In the genomic region with DNA sequence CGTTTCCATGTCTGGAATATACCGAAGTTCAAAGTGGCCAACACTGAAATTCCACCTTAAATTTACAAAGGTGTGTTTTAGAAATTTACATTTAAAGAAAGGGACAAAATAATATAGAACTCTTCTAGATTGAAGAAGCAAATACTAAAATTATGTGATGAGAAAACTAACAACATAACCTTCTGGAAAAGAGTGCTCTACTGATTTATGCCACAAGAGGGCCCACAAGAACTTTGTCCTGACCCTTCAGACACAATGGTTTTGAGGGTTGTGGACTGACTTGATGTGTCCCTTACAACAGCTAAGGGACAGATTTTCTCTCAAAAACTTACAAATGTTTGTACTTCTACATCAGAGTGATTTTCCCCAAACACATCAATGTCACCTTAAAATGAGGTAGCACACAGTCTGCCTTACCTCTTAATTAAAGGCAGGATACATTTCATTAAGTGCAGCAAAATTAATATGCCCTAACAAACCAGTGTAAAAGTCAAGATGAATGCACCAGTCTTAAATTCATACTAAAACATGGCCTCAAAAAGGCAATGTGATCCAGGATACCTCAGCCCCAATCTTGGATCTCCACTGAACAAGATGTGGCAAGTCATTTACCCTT, we compare ENCODE assay signal across 7 cellular contexts. TPM values are rescaled to one million over a fixed set of nuclear protein-coding genes. Genes with fewer than 3 reads are reported as not detected.
DNase-seq lines count a peak whose midpoint lies in the region; ATAC-seq, FAIRE-seq and TF ChIP-seq lines count a peak whose summit lies in the region.

No MANE protein-coding gene starts in this region.

- H2AFZ ChIP-seq in mammary epithelial cell (ENCODE audit: low read depth, low read length), result no peak overlapping the region
- H2AFZ ChIP-seq in keratinocyte (ENCODE audit: control insufficient read depth, low read length), result no peak overlapping the region

- FAIRE-seq in G401.6 (lab: Jason Lieb, UNC) (peak; percentile 93), keratinocyte (lab: Jason Lieb, UNC) (peak; percentile 72)

- peaks cover under 1% of the 10 kb centered on the region for H3K79me2 ChIP-seq in mammary epithelial cell (ENCODE audit: insufficient read depth, low read length)
- H3K79me2 ChIP-seq in keratinocyte (ENCODE audit: control insufficient read depth, insufficient read depth, low read length), result no peaks in the 10 kb centered on the region

- H3K9ac ChIP-seq in mammary epithelial cell (ENCODE audit: insufficient read depth, low read length) (no peak overlapping the region), keratinocyte (ENCODE audit: control insufficient read depth, extremely low read depth, insufficient read depth, low read length) (no peak overlapping the region)

- no TSS peak for BruUV-seq in mammary epithelial cell (replicated peaks; lab: Mats Ljungman, UMichigan)

- ATAC-seq in GM21528 (IDR thresholded peaks at IDR 0.05; ENCODE audit: low FRiP score, unreplicated experiment) (peak; percentile 76), SK-N-SH treated with all-trans-retinoic acid at 6 μM for 48 hours (peak; percentile 94)

- intact Hi-C loops in mammary epithelial cell (cut with micrococcal nuclease), result loop anchor here (1.0 kb wide), 2 partner anchors 35 to 78 kb away; no protein-coding TSS in a partner anchor

- TF ChIP-seq CTCF in LNCaP clone FGC (IDR thresholded peaks at IDR 0.05; ENCODE audit: control insufficient read depth, extremely low read depth, insufficient read depth), result peak; percentile 73
- TF ChIP-seq CTCF in mammary epithelial cell (conservative IDR thresholded peaks at IDR 0.05 in 1 of 2, IDR thresholded peaks at IDR 0.05 in 1 of 2; ENCODE audit: extremely low read depth in 1 of 2, insufficient read depth in 1 of 2, low read depth in 1 of 2, low read length in 2 of 2), result peak; percentile 73 to 81
- TF ChIP-seq CTCF in keratinocyte (optimal IDR thresholded peaks at IDR 0.05 in 1 of 3, IDR thresholded peaks at IDR 0.05 in 1 of 3, conservative IDR thresholded peaks at IDR 0.05 in 1 of 3; ENCODE audit: extremely low read depth in 1 of 3, insufficient read depth in 2 of 3, low read length in 3 of 3), result peak; percentile 60 to 83 (median 73)

- H3K9me3 ChIP-seq in mammary epithelial cell (replicated peaks; ENCODE audit: insufficient read depth, low read length), result no peaks in the 10 kb centered on the region
- H3K9me3 ChIP-seq in keratinocyte (ENCODE audit: control insufficient read depth, low read depth, low read length), result no peaks in the 10 kb centered on the region

- H3K4me1 ChIP-seq in mammary epithelial cell (ENCODE audit: insufficient read depth, low read length) (no peaks in the 10 kb centered on the region), keratinocyte (ENCODE audit: control insufficient read depth, extremely low read depth, insufficient read depth, low read length) (no peaks in the 10 kb centered on the region)

- H3K36me3 ChIP-seq in mammary epithelial cell (ENCODE audit: insufficient read depth, low read length) (peaks cover 16% of the 10 kb centered on the region), keratinocyte (ENCODE audit: control insufficient read depth in 2 of 2, extremely low read depth in 1 of 2, insufficient read depth in 2 of 2, low read length in 2 of 2) (peaks cover 3 to 4% of the 10 kb centered on the region in 2 experiments)

- CTCF ChIA-PET in mammary epithelial cell (lab: Charles Lee; ENCODE audit: low non-redundant PET), result no interaction called here

- H4K20me1 ChIP-seq in mammary epithelial cell (ENCODE audit: insufficient read depth, low read length) (no peaks in the 10 kb centered on the region), keratinocyte (ENCODE audit: control insufficient read depth, extremely low read depth, insufficient read depth, low read length) (peaks cover 1% of the 10 kb centered on the region)

- WGBS in mammary epithelial cell (ENCODE audit: low coverage, missing lambda C conversion rate), result 50% methylated on average over 2 of the region's 2 CpGs

- no peaks in the 10 kb centered on the region for H3K27me3 ChIP-seq in mammary epithelial cell (ENCODE audit: insufficient read depth, low read length)
- no peaks in the 10 kb centered on the region for H3K27me3 ChIP-seq in keratinocyte (ENCODE audit: control insufficient read depth, extremely low read depth, insufficient read depth, low read length)

- peak; percentile 15 for DNase-seq in LNCaP clone FGC (ENCODE audit: low read depth)
- peak; percentile 50 for DNase-seq in mammary epithelial cell
- DNase-seq in keratinocyte (ENCODE audit: low read depth, low spot score), result peak; percentile 11
- DNase-seq in stimulated activated CD8-positive, alpha-beta memory T cell treated with anti-CD3 and anti-CD28 coated beads, Interleukin-15, amount 100 ng/mL, for 1 hour (ENCODE audit: low read depth), result peak; percentile 17

- no peaks in the 10 kb centered on the region for H3K9me1 ChIP-seq in keratinocyte (ENCODE audit: control insufficient read depth, extremely low read depth, insufficient read depth, low read length)

- H3K4me2 ChIP-seq in mammary epithelial cell (ENCODE audit: insufficient read depth, low read depth, low read length), result no peak overlapping the region
- no peak overlapping the region for H3K4me2 ChIP-seq in keratinocyte (ENCODE audit: control insufficient read depth, extremely low read depth, insufficient read depth, low read depth, low read length)

- H3K27ac ChIP-seq in mammary epithelial cell (ENCODE audit: insufficient read depth, low read depth, low read length), result no peak overlapping the region
- H3K27ac ChIP-seq in keratinocyte (ENCODE audit: control insufficient read depth, insufficient read depth, low read length), result no peak overlapping the region

- H3K4me3 ChIP-seq in LNCaP clone FGC (ENCODE audit: low read depth, low read length), result no peak overlapping the region
- H3K4me3 ChIP-seq in mammary epithelial cell (replicated peaks in 1 of 3; ENCODE audit: insufficient read depth in 1 of 3, low read depth in 2 of 3, low read length in 3 of 3), result no peak overlapping the region
- no peak overlapping the region for H3K4me3 ChIP-seq in keratinocyte (ENCODE audit: control insufficient read depth in 2 of 3, extremely low read depth in 1 of 3, insufficient read depth in 2 of 3, low read depth in 1 of 3, low read length in 3 of 3)

- in situ Hi-C loops in mammary epithelial cell (cut with MboI; ENCODE audit: low sequenced_read_pairs in 2 of 2), result loop anchor here (5.0 kb wide), 1 partner anchor 76 kb away; no protein-coding TSS in a partner anchor

- dilution Hi-C loops in mammary epithelial cell (cut with HindIII; ENCODE audit: low sequenced_read_pairs) (no loop called here), keratinocyte (cut with MboI; ENCODE audit: extremely low pct_ligation_motif_present, low sequenced_read_pairs) (no loop called here)

TF ChIP-seq in SK-N-SH treated with all-trans-retinoic acid at 6 μM for 48 hours, 23 proteins besides CTCF, POLR2A, EP300 and RAD21 (continues in another document):
- no peak for TF ChIP-seq ZNF70 (CRISPR knock-in tag; IDR thresholded peaks at IDR 0.05)
- TF ChIP-seq, protein P1, sequence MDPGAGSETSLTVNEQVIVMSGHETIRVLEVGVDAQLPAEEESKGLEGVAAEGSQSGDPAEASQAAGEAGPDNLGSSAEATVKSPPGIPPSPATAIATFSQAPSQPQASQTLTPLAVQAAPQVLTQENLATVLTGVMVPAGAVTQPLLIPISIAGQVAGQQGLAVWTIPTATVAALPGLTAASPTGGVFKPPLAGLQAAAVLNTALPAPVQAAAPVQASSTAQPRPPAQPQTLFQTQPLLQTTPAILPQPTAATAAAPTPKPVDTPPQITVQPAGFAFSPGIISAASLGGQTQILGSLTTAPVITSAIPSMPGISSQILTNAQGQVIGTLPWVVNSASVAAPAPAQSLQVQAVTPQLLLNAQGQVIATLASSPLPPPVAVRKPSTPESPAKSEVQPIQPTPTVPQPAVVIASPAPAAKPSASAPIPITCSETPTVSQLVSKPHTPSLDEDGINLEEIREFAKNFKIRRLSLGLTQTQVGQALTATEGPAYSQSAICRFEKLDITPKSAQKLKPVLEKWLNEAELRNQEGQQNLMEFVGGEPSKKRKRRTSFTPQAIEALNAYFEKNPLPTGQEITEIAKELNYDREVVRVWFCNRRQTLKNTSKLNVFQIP (CRISPR knock-in tag; IDR thresholded peaks at IDR 0.05; ENCODE audit: borderline replicate concordance, low read depth), result no peak
- no peak for TF ChIP-seq TCF4 (CRISPR knock-in tag; IDR thresholded peaks at IDR 0.05; ENCODE audit: borderline replicate concordance)
- no peak for TF ChIP-seq ZNF8 (CRISPR knock-in tag; IDR thresholded peaks at IDR 0.05)
- TF ChIP-seq RARB (CRISPR knock-in tag; IDR thresholded peaks at IDR 0.05), result no peak
- TF ChIP-seq, protein P2, sequence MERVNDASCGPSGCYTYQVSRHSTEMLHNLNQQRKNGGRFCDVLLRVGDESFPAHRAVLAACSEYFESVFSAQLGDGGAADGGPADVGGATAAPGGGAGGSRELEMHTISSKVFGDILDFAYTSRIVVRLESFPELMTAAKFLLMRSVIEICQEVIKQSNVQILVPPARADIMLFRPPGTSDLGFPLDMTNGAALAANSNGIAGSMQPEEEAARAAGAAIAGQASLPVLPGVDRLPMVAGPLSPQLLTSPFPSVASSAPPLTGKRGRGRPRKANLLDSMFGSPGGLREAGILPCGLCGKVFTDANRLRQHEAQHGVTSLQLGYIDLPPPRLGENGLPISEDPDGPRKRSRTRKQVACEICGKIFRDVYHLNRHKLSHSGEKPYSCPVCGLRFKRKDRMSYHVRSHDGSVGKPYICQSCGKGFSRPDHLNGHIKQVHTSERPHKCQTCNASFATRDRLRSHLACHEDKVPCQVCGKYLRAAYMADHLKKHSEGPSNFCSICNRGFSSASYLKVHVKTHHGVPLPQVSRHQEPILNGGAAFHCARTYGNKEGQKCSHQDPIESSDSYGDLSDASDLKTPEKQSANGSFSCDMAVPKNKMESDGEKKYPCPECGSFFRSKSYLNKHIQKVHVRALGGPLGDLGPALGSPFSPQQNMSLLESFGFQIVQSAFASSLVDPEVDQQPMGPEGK (CRISPR knock-in tag; IDR thresholded peaks at IDR 0.05; ENCODE audit: borderline replicate concordance), result no peak
- no peak for TF ChIP-seq ZNF565 (CRISPR knock-in tag; conservative IDR thresholded peaks at IDR 0.05; ENCODE audit: low read depth)
- TF ChIP-seq CSDC2 (CRISPR knock-in tag; IDR thresholded peaks at IDR 0.05), result no peak

RNA-seq across cellular contexts. Expression of a gene that starts 36.2 kb away (rescaled TPM):
- 10 to 100 TPM; 19.2 to 25.3 TPM for total RNA-seq in mammary epithelial cell
- polyA plus RNA-seq in mammary epithelial cell, result 6.3 TPM
- polyA minus RNA-seq in mammary epithelial cell, result 8.7 TPM
- 7.6 to 10.9 TPM (median 7.9 TPM) in 3 replicates for polyA plus RNA-seq in keratinocyte
- 19.0 TPM for polyA plus RNA-seq in keratinocyte (2011; ENCODE audit: low read depth)
- polyA plus RNA-seq in keratinocyte (2011; cell fraction: cytosol; rRNA removed), result 3.2 and 6.1 TPM in 2 replicates
- 21.4 and 23.0 TPM in 2 replicates for polyA plus RNA-seq in keratinocyte (2011; cell fraction: nucleus; rRNA removed)
- polyA plus RNA-seq in keratinocyte (2012; ENCODE audit: low replicate concordance), result 7.3 and 9.8 TPM in 2 replicates
- 4.4 to 28.7 TPM (median 8.4 TPM) in 3 replicates for polyA minus RNA-seq in keratinocyte
- polyA minus RNA-seq in keratinocyte (2011; cell fraction: cytosol; rRNA and poly(A)+ RNA removed), result 6.7 TPM
- 17.5 and 33.3 TPM in 2 replicates for polyA minus RNA-seq in keratinocyte (2011; cell fraction: nucleus; rRNA and poly(A)+ RNA removed)
